Comparison of ENCODE assay signal across 1 cellular context in genomic region chr3:143084856-143085731, GRCh38.
TF ChIP-seq lines count a peak whose summit lies in the region.

No MANE protein-coding gene starts in this region.

TF ChIP-seq in K562, 482 proteins besides CTCF, POLR2A, EP300 and RAD21 (continued from another document and continues in another):
- TF ChIP-seq, protein P1, sequence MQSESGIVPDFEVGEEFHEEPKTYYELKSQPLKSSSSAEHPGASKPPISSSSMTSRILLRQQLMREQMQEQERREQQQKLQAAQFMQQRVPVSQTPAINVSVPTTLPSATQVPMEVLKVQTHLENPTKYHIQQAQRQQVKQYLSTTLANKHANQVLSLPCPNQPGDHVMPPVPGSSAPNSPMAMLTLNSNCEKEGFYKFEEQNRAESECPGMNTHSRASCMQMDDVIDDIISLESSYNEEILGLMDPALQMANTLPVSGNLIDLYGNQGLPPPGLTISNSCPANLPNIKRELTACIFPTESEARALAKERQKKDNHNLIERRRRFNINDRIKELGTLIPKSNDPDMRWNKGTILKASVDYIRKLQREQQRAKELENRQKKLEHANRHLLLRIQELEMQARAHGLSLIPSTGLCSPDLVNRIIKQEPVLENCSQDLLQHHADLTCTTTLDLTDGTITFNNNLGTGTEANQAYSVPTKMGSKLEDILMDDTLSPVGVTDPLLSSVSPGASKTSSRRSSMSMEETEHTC (IDR thresholded peaks at IDR 0.05): peak; percentile 92
- TF ChIP-seq SREBF1 (IDR thresholded peaks at IDR 0.05; ENCODE audit: borderline replicate concordance, low read depth, low read length) (no peak), HDAC6 (IDR thresholded peaks at IDR 0.05; ENCODE audit: low read depth, low read length) (no peak), MYNN (IDR thresholded peaks at IDR 0.05) (peak; percentile 93), MYNN (CRISPR knock-in tag; IDR thresholded peaks at IDR 0.05) (no peak), YY1 (IDR thresholded peaks at IDR 0.05; ENCODE audit: borderline replicate concordance in 1 of 3, control insufficient read depth in 1 of 3, extremely low read depth in 1 of 3, insufficient read depth in 3 of 3, insufficient read length in 1 of 3, insufficient replicate concordance in 2 of 3, low read depth in 1 of 3, low read length in 2 of 3) (peak; percentile 12 to 86 (median 49)), SRSF1 (IDR thresholded peaks at IDR 0.05; ENCODE audit: low read depth, low read length) (no peak), LEF1 (IDR thresholded peaks at IDR 0.05) (peak; percentile 99), ZNF165 (CRISPR knock-in tag; IDR thresholded peaks at IDR 0.05; ENCODE audit: borderline replicate concordance) (0 out of 2 replicates have a peak, but pooled peaks have one; percentile 35), TSHZ1 (CRISPR knock-in tag; IDR thresholded peaks at IDR 0.05) (no peak), RBM25 (IDR thresholded peaks at IDR 0.05; ENCODE audit: low read depth, low read length, severe bottlenecking) (no peak), EZH2 (IDR thresholded peaks at IDR 0.05; ENCODE audit: borderline replicate concordance, low read depth, low read length) (peak; percentile 90; the same call in 1 of the 2 replicates), DPF2 (IDR thresholded peaks at IDR 0.05) (peak; percentile 99), ZBTB11 (CRISPR knock-in tag; IDR thresholded peaks at IDR 0.05) (peak in 1 of 3 experiments; percentile 63; a peak in 2 of 6 replicates), MED1 (CRISPR knock-in tag; IDR thresholded peaks at IDR 0.05; ENCODE audit: borderline replicate concordance) (no peak), GTF2A2 (tag; IDR thresholded peaks at IDR 0.05) (no peak), ZEB2 (IDR thresholded peaks at IDR 0.05) (no peak), GATA2 (CRISPR knock-in tag; IDR thresholded peaks at IDR 0.05) (peak; percentile 100), MTA1 (IDR thresholded peaks at IDR 0.05; ENCODE audit: borderline replicate concordance) (peak; percentile 65; the same call in 1 of the 2 replicates), ZMIZ1 (IDR thresholded peaks at IDR 0.05; ENCODE audit: low read depth in 2 of 2, low read length in 2 of 2) (peak in 1 of 2 experiments; percentile 99; a peak in 2 of 4 replicates), CHAMP1 (IDR thresholded peaks at IDR 0.05) (peak; percentile 92), PHTF2 (CRISPR knock-in tag; IDR thresholded peaks at IDR 0.05) (0 out of 2 replicates have a peak, but pooled peaks have one; percentile 67), SMARCA5 (IDR thresholded peaks at IDR 0.05) (peak; percentile 51; the same call in 1 of the 2 replicates), SMARCA4 (IDR thresholded peaks at IDR 0.05) (peak; percentile 98), MAFK (IDR thresholded peaks at IDR 0.05; ENCODE audit: low read length) (peak; percentile 61), TRIM24 (IDR thresholded peaks at IDR 0.05) (peak; percentile 99), ZFPM2 (CRISPR knock-in tag; IDR thresholded peaks at IDR 0.05) (no peak), IRF2 (CRISPR knock-in tag; IDR thresholded peaks at IDR 0.05) (no peak), USF2 (CRISPR knock-in tag; IDR thresholded peaks at IDR 0.05) (no peak), ZBTB1 (CRISPR knock-in tag; IDR thresholded peaks at IDR 0.05; ENCODE audit: borderline replicate concordance, low read depth) (no peak), SPI1 (IDR thresholded peaks at IDR 0.05; ENCODE audit: borderline replicate concordance, low read depth, low read length) (peak; percentile 53; the same call in 1 of the 2 replicates), ATF7 (IDR thresholded peaks at IDR 0.05) (peak; percentile 80), KAT7 (CRISPR knock-in tag; IDR thresholded peaks at IDR 0.05; ENCODE audit: borderline replicate concordance) (peak; percentile 40; the same call in 1 of the 2 replicates), HSF4 (CRISPR knock-in tag; IDR thresholded peaks at IDR 0.05; ENCODE audit: borderline replicate concordance) (peak; percentile 75; the same call in 1 of the 2 replicates), ZFP30 (CRISPR knock-in tag; IDR thresholded peaks at IDR 0.05; ENCODE audit: borderline replicate concordance) (no peak), ZNF41 (CRISPR knock-in tag; conservative IDR thresholded peaks at IDR 0.05) (peak; percentile 58), ZKSCAN3 (CRISPR knock-in tag; IDR thresholded peaks at IDR 0.05) (no peak), ZKSCAN1 (IDR thresholded peaks at IDR 0.05; ENCODE audit: low read depth, low read length) (peak; percentile 75; the same call in 1 of the 2 replicates)
- TF ChIP-seq, protein P2, sequence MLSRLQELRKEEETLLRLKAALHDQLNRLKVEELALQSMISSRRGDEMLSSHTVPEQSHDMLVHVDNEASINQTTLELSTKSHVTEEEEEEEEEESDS (CRISPR knock-in tag; IDR thresholded peaks at IDR 0.05): no peak
- TF ChIP-seq, protein P3, sequence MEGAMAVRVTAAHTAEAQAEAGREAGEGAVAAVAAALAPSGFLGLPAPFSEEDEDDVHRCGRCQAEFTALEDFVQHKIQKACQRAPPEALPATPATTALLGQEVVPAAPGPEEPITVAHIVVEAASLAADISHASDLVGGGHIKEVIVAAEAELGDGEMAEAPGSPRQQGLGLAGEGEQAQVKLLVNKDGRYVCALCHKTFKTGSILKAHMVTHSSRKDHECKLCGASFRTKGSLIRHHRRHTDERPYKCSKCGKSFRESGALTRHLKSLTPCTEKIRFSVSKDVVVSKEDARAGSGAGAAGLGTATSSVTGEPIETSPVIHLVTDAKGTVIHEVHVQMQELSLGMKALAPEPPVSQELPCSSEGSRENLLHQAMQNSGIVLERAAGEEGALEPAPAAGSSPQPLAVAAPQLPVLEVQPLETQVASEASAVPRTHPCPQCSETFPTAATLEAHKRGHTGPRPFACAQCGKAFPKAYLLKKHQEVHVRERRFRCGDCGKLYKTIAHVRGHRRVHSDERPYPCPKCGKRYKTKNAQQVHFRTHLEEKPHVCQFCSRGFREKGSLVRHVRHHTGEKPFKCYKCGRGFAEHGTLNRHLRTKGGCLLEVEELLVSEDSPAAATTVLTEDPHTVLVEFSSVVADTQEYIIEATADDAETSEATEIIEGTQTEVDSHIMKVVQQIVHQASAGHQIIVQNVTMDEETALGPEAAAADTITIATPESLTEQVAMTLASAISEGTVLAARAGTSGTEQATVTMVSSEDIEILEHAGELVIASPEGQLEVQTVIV (CRISPR knock-in tag; IDR thresholded peaks at IDR 0.05; ENCODE audit: borderline replicate concordance): no peak
